ENCODE assay signal across 9 cellular contexts in genomic region chr15:58724471-58724870, GRCh38. TPM values are rescaled to one million over a fixed set of nuclear protein-coding genes. Genes with fewer than 3 reads are reported as not detected.
DNase-seq lines count a peak whose midpoint lies in the region; ATAC-seq and TF ChIP-seq lines count a peak whose summit lies in the region.
"Had no signal": no experiment of that assay in that cellular context is flagged by ENCODE, and none has a peak within 500 bp of the region (broad histone marks: within the 10 kb centered on the region; RNA-seq: fewer than 3 reads in every experiment).

No MANE protein-coding gene starts in this region.

- peaks cover 13% of the 10 kb centered on the region for H3K4me1 Mint-ChIP-seq in mesothelial cell of epicardium

- no peaks in the 10 kb centered on the region for H3K27me3 Mint-ChIP-seq in mesothelial cell of epicardium (ENCODE audit: low read depth)

- peak; percentile 2 for DNase-seq in NCI-H345 (lab: John Stamatoyannopoulos, UW)
- DNase-seq in NCI-H345 treated with DMSO at 0.1 percent for 48 hours (lab: John Stamatoyannopoulos, UW; ENCODE audit: unreplicated experiment): no peak
- DNase-seq in SKM-1 treated with dmso at 0.1 percent for 144 hours (lab: John Stamatoyannopoulos, UW; ENCODE audit: unreplicated experiment): peak; percentile 51
- no peak for DNase-seq in mesothelial cell of epicardium (ENCODE audit: low spot score in 2 of 2, unreplicated experiment in 2 of 2)
- no peak for DNase-seq in NCI-H2227 treated with DMSO at 0.1 percent for 48 hours (lab: John Stamatoyannopoulos, UW)
- DNase-seq in stimulated activated CD4-positive, alpha-beta T cell treated with anti-CD3 and anti-CD28 coated beads, Interleukin-4, amount 100 ng/mL, for 1 hour: no peak

- no peaks in the 10 kb centered on the region for H3K36me3 Mint-ChIP-seq in mesothelial cell of epicardium

- H3K27ac Mint-ChIP-seq in mesothelial cell of epicardium: peak overlapping the region; percentile 67

- peak; percentile 86 for ATAC-seq in HG02870 (IDR thresholded peaks at IDR 0.05; ENCODE audit: unreplicated experiment)
- ATAC-seq in GM18873 (IDR thresholded peaks at IDR 0.05; ENCODE audit: low FRiP score, unreplicated experiment): no peak
- ATAC-seq: A549 had no signal

- no peaks in the 10 kb centered on the region for H3K9me3 Mint-ChIP-seq in mesothelial cell of epicardium

- no peak for TF ChIP-seq CTCF in mesothelial cell of epicardium (IDR thresholded peaks at IDR 0.05; ENCODE audit: unreplicated experiment)

- no peak overlapping the region for H3K4me3 Mint-ChIP-seq in mesothelial cell of epicardium

RNA-seq across cellular contexts. Expression of gene ADAM10, which starts 25.0 kb away (rescaled TPM):
- 176 to 190 TPM (median 181 TPM) in 3 replicates for total RNA-seq in mesothelial cell of epicardium

RNA-seq across cellular contexts. Expression of gene MINDY2, which starts 46.6 kb away (rescaled TPM):
- total RNA-seq in mesothelial cell of epicardium: 27.6 to 30.1 TPM (median 29.3 TPM) in 3 replicates

Comparison
In these comparisons a context has a peak if more than half of its experiments do, and no peak if none do; other contexts are left out.
1. DNase-seq: peak in NCI-H345 (single experiment) and SKM-1 treated with dmso at 0.1 percent for 144 hours (single experiment); none in NCI-H345 treated with DMSO at 0.1 percent for 48 hours (single experiment), mesothelial cell of epicardium (0 of 2), NCI-H2227 treated with DMSO at 0.1 percent for 48 hours (single experiment) and stimulated activated CD4-positive, alpha-beta T cell treated with anti-CD3 and anti-CD28 coated beads, Interleukin-4, amount 100 ng/mL, for 1 hour (single experiment).